Comparison of ENCODE assay signal across 1 cellular context in the genomic region with DNA sequence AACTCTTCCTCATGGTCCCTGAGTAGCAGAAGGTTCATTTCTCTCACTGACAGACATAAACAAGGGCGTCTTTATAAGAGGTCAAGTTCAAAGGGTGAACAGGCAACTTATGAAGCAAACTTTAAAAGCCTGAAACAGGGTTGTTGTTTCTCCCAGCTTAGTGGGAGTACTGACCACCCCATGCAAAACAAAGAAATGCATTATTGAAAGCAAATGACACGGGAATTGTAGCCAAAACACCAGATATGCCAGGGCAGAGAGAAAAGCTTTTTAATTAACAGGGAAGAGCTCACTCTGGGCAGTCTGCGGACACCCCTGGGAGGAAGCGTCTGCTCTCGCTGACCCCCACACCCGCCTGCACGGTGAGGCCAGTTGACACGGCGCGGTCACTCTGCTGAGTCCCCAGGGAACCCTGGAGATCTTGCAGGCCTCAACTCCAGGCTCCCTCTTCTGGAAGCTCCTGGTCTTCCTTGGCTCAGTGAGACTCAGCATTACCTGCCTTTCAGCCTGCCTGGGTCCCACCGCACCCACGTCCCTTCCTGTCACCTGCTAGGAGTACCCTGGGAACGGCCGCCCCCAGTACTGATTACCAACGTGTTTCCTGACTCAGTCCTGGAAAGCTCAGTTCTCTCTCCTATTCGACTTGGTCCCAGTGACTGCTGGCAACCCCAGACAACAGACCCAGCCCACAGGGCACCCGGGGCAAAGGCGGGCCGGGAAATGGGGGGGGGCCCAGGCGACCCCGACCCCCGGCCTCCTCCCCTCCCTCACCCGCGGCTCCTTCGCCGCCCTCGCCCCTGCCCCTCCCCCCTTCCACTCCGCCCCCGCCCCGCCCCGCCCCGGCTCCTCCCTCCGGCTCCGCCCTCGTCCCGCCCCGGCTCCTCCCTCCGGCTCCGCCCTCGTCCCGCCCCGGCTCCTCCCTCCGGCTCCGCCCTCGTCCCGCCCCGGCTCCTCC.
TF ChIP-seq lines count a peak whose summit lies in the region.

No MANE protein-coding gene starts in this region.

TF ChIP-seq in K562, 482 proteins besides CTCF, POLR2A, EP300 and RAD21 (continued from another document and continues in another):
- TF ChIP-seq SREBF1 (IDR thresholded peaks at IDR 0.05; ENCODE audit: borderline replicate concordance, low read depth, low read length) (0 out of 2 replicates have a peak, but pooled peaks have one; percentile 28), CC2D1A (IDR thresholded peaks at IDR 0.05) (no peak), ZNF384 (IDR thresholded peaks at IDR 0.05; ENCODE audit: low read depth, low read length) (no peak), HMG20B (CRISPR knock-in tag; IDR thresholded peaks at IDR 0.05) (no peak), PHF21A (IDR thresholded peaks at IDR 0.05; ENCODE audit: borderline replicate concordance, low read depth) (no peak), ZNF583 (CRISPR knock-in tag; IDR thresholded peaks at IDR 0.05) (no peak), ZBTB7A (IDR thresholded peaks at IDR 0.05; ENCODE audit: borderline replicate concordance, control insufficient read depth, low read depth, low read length) (peak; percentile 93), ZNF174 (CRISPR knock-in tag; IDR thresholded peaks at IDR 0.05) (no peak), ZNF165 (CRISPR knock-in tag; IDR thresholded peaks at IDR 0.05; ENCODE audit: borderline replicate concordance) (peak; percentile 71; the same call in 1 of the 2 replicates), ZNF3 (CRISPR knock-in tag; IDR thresholded peaks at IDR 0.05) (no peak), ZZZ3 (IDR thresholded peaks at IDR 0.05) (no peak), MYC (IDR thresholded peaks at IDR 0.05; ENCODE audit: low read depth, low read length) (no peak), MYC (CRISPR knock-in tag; IDR thresholded peaks at IDR 0.05; ENCODE audit: borderline replicate concordance, low read depth) (no peak), BHLHE40 (IDR thresholded peaks at IDR 0.05; ENCODE audit: low read length) (0 out of 2 replicates have a peak, but pooled peaks have one; percentile 21), MAZ (CRISPR knock-in tag; conservative IDR thresholded peaks at IDR 0.05 in 1 of 2, IDR thresholded peaks at IDR 0.05 in 1 of 2) (peak; percentile 34 to 80; a peak in 3 of 4 replicates), MCM7 (IDR thresholded peaks at IDR 0.05) (no peak), POLR2G (IDR thresholded peaks at IDR 0.05; ENCODE audit: low read depth, low read length) (0 out of 2 replicates have a peak, but pooled peaks have one; percentile 30), SMARCA4 (IDR thresholded peaks at IDR 0.05) (no peak), ZNF75A (CRISPR knock-in tag; IDR thresholded peaks at IDR 0.05) (no peak), KDM5B (IDR thresholded peaks at IDR 0.05; ENCODE audit: insufficient replicate concordance, low read depth, low read length) (no peak), XRCC5 (IDR thresholded peaks at IDR 0.05; ENCODE audit: low read depth, low read length) (peak; percentile 59; the same call in 1 of the 2 replicates), ZNF217 (CRISPR knock-in tag; IDR thresholded peaks at IDR 0.05) (no peak), RBM17 (IDR thresholded peaks at IDR 0.05; ENCODE audit: borderline replicate concordance, low read depth, low read length) (no peak), HDAC1 (IDR thresholded peaks at IDR 0.05) (peak in 1 of 2 experiments; percentile 40; a peak in 1 of 4 replicates), FIP1L1 (IDR thresholded peaks at IDR 0.05; ENCODE audit: low read depth, low read length, poor library complexity, severe bottlenecking) (no peak), STAT5B (CRISPR knock-in tag; IDR thresholded peaks at IDR 0.05) (no peak), CREB1 (IDR thresholded peaks at IDR 0.05) (no peak), CREB1 (CRISPR knock-in tag; IDR thresholded peaks at IDR 0.05) (no peak), ELF4 (CRISPR knock-in tag; IDR thresholded peaks at IDR 0.05) (peak; percentile 79; the same call in 1 of the 2 replicates)
- TF ChIP-seq, protein P1, sequence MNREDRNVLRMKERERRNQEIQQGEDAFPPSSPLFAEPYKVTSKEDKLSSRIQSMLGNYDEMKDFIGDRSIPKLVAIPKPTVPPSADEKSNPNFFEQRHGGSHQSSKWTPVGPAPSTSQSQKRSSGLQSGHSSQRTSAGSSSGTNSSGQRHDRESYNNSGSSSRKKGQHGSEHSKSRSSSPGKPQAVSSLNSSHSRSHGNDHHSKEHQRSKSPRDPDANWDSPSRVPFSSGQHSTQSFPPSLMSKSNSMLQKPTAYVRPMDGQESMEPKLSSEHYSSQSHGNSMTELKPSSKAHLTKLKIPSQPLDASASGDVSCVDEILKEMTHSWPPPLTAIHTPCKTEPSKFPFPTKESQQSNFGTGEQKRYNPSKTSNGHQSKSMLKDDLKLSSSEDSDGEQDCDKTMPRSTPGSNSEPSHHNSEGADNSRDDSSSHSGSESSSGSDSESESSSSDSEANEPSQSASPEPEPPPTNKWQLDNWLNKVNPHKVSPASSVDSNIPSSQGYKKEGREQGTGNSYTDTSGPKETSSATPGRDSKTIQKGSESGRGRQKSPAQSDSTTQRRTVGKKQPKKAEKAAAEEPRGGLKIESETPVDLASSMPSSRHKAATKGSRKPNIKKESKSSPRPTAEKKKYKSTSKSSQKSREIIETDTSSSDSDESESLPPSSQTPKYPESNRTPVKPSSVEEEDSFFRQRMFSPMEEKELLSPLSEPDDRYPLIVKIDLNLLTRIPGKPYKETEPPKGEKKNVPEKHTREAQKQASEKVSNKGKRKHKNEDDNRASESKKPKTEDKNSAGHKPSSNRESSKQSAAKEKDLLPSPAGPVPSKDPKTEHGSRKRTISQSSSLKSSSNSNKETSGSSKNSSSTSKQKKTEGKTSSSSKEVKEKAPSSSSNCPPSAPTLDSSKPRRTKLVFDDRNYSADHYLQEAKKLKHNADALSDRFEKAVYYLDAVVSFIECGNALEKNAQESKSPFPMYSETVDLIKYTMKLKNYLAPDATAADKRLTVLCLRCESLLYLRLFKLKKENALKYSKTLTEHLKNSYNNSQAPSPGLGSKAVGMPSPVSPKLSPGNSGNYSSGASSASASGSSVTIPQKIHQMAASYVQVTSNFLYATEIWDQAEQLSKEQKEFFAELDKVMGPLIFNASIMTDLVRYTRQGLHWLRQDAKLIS (CRISPR knock-in tag; IDR thresholded peaks at IDR 0.05), result 0 out of 2 replicates have a peak, but pooled peaks have one; percentile 0
- TF ChIP-seq, protein P2, sequence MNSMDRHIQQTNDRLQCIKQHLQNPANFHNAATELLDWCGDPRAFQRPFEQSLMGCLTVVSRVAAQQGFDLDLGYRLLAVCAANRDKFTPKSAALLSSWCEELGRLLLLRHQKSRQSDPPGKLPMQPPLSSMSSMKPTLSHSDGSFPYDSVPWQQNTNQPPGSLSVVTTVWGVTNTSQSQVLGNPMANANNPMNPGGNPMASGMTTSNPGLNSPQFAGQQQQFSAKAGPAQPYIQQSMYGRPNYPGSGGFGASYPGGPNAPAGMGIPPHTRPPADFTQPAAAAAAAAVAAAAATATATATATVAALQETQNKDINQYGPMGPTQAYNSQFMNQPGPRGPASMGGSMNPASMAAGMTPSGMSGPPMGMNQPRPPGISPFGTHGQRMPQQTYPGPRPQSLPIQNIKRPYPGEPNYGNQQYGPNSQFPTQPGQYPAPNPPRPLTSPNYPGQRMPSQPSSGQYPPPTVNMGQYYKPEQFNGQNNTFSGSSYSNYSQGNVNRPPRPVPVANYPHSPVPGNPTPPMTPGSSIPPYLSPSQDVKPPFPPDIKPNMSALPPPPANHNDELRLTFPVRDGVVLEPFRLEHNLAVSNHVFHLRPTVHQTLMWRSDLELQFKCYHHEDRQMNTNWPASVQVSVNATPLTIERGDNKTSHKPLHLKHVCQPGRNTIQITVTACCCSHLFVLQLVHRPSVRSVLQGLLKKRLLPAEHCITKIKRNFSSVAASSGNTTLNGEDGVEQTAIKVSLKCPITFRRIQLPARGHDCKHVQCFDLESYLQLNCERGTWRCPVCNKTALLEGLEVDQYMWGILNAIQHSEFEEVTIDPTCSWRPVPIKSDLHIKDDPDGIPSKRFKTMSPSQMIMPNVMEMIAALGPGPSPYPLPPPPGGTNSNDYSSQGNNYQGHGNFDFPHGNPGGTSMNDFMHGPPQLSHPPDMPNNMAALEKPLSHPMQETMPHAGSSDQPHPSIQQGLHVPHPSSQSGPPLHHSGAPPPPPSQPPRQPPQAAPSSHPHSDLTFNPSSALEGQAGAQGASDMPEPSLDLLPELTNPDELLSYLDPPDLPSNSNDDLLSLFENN (IDR thresholded peaks at IDR 0.05; ENCODE audit: low read depth in 2 of 2, low read length in 2 of 2), result no peak
- TF ChIP-seq, protein P3, sequence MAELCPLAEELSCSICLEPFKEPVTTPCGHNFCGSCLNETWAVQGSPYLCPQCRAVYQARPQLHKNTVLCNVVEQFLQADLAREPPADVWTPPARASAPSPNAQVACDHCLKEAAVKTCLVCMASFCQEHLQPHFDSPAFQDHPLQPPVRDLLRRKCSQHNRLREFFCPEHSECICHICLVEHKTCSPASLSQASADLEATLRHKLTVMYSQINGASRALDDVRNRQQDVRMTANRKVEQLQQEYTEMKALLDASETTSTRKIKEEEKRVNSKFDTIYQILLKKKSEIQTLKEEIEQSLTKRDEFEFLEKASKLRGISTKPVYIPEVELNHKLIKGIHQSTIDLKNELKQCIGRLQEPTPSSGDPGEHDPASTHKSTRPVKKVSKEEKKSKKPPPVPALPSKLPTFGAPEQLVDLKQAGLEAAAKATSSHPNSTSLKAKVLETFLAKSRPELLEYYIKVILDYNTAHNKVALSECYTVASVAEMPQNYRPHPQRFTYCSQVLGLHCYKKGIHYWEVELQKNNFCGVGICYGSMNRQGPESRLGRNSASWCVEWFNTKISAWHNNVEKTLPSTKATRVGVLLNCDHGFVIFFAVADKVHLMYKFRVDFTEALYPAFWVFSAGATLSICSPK (IDR thresholded peaks at IDR 0.05; ENCODE audit: borderline replicate concordance), result no peak
- TF ChIP-seq, protein P4, sequence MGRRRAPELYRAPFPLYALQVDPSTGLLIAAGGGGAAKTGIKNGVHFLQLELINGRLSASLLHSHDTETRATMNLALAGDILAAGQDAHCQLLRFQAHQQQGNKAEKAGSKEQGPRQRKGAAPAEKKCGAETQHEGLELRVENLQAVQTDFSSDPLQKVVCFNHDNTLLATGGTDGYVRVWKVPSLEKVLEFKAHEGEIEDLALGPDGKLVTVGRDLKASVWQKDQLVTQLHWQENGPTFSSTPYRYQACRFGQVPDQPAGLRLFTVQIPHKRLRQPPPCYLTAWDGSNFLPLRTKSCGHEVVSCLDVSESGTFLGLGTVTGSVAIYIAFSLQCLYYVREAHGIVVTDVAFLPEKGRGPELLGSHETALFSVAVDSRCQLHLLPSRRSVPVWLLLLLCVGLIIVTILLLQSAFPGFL (CRISPR knock-in tag; IDR thresholded peaks at IDR 0.05), result no peak
- TF ChIP-seq, protein P5, sequence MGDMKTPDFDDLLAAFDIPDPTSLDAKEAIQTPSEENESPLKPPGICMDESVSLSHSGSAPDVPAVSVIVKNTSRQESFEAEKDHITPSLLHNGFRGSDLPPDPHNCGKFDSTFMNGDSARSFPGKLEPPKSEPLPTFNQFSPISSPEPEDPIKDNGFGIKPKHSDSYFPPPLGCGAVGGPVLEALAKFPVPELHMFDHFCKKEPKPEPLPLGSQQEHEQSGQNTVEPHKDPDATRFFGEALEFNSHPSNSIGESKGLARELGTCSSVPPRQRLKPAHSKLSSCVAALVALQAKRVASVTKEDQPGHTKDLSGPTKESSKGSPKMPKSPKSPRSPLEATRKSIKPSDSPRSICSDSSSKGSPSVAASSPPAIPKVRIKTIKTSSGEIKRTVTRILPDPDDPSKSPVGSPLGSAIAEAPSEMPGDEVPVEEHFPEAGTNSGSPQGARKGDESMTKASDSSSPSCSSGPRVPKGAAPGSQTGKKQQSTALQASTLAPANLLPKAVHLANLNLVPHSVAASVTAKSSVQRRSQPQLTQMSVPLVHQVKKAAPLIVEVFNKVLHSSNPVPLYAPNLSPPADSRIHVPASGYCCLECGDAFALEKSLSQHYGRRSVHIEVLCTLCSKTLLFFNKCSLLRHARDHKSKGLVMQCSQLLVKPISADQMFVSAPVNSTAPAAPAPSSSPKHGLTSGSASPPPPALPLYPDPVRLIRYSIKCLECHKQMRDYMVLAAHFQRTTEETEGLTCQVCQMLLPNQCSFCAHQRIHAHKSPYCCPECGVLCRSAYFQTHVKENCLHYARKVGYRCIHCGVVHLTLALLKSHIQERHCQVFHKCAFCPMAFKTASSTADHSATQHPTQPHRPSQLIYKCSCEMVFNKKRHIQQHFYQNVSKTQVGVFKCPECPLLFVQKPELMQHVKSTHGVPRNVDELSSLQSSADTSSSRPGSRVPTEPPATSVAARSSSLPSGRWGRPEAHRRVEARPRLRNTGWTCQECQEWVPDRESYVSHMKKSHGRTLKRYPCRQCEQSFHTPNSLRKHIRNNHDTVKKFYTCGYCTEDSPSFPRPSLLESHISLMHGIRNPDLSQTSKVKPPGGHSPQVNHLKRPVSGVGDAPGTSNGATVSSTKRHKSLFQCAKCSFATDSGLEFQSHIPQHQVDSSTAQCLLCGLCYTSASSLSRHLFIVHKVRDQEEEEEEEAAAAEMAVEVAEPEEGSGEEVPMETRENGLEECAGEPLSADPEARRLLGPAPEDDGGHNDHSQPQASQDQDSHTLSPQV (IDR thresholded peaks at IDR 0.05), result no peak
- TF ChIP-seq, protein P6, sequence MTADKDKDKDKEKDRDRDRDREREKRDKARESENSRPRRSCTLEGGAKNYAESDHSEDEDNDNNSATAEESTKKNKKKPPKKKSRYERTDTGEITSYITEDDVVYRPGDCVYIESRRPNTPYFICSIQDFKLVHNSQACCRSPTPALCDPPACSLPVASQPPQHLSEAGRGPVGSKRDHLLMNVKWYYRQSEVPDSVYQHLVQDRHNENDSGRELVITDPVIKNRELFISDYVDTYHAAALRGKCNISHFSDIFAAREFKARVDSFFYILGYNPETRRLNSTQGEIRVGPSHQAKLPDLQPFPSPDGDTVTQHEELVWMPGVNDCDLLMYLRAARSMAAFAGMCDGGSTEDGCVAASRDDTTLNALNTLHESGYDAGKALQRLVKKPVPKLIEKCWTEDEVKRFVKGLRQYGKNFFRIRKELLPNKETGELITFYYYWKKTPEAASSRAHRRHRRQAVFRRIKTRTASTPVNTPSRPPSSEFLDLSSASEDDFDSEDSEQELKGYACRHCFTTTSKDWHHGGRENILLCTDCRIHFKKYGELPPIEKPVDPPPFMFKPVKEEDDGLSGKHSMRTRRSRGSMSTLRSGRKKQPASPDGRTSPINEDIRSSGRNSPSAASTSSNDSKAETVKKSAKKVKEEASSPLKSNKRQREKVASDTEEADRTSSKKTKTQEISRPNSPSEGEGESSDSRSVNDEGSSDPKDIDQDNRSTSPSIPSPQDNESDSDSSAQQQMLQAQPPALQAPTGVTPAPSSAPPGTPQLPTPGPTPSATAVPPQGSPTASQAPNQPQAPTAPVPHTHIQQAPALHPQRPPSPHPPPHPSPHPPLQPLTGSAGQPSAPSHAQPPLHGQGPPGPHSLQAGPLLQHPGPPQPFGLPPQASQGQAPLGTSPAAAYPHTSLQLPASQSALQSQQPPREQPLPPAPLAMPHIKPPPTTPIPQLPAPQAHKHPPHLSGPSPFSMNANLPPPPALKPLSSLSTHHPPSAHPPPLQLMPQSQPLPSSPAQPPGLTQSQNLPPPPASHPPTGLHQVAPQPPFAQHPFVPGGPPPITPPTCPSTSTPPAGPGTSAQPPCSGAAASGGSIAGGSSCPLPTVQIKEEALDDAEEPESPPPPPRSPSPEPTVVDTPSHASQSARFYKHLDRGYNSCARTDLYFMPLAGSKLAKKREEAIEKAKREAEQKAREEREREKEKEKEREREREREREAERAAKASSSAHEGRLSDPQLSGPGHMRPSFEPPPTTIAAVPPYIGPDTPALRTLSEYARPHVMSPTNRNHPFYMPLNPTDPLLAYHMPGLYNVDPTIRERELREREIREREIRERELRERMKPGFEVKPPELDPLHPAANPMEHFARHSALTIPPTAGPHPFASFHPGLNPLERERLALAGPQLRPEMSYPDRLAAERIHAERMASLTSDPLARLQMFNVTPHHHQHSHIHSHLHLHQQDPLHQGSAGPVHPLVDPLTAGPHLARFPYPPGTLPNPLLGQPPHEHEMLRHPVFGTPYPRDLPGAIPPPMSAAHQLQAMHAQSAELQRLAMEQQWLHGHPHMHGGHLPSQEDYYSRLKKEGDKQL (CRISPR knock-in tag; IDR thresholded peaks at IDR 0.05; ENCODE audit: borderline replicate concordance), result no peak
